19 cellular contexts compared by ENCODE assay signal in the genomic region with DNA sequence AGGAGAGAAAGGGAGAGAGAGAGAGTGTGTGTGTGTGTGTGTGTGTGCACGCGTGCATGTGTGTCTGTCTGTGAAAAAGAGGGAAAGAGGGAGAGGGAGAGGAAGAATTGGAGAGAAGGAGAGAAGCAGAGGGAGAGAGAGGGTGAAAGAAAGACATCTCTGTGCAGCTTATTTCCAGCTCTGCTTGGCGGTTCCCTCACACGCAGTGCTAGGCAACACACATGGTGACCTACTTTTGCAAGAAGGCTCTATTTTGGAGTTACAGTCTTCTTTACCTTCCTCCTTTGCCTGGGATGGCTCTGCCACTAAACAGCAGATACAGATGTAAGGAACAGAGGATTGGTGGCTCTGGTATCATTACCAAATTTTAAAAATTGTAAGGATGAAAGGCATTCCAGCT. TPM values are rescaled to one million over a fixed set of nuclear protein-coding genes. Genes with fewer than 3 reads are reported as not detected.
DNase-seq lines count a peak whose midpoint lies in the region; ATAC-seq and TF ChIP-seq lines count a peak whose summit lies in the region.
"Had no signal": no experiment of that assay in that cellular context is flagged by ENCODE, and none has a peak within 500 bp of the region (broad histone marks: within the 10 kb centered on the region; RNA-seq: fewer than 3 reads in every experiment).

No MANE protein-coding gene starts in this region.

- TF ChIP-seq CTCF in HEK293 (tag by site-specific recombination; IDR thresholded peaks at IDR 0.05): no peak
- TF ChIP-seq CTCF in mucosa of descending colon (IDR thresholded peaks at IDR 0.05): no peak

- DNase-seq in AG20443 (ENCODE audit: low spot score): peak; percentile 20
- DNase-seq in globus pallidus (ENCODE audit: low spot score): peak; percentile 1
- peak; percentile 2 for DNase-seq in occipital lobe (lab: John Stamatoyannopoulos, UW)
- DNase-seq in NCI-H82 treated with DMSO at 0.1 percent for 48 hours (lab: John Stamatoyannopoulos, UW; ENCODE audit: unreplicated experiment): no peak
- no peak for DNase-seq in stimulated activated CD8-positive, alpha-beta memory T cell treated with anti-CD3 and anti-CD28 coated beads, Interleukin-4, amount 100 ng/mL, for 48 hours
- no peak for DNase-seq in mucosa of descending colon
- DNase-seq: DMS79, H7, Karpas-422, NCI-H1417 treated with DMSO at 0.1 percent for 48 hours, NCI-H1930, NCI-H2171, NCI-H526, Right ventricle myocardium superior had no signal

- H3K9me3 ChIP-seq in HEK293 (ENCODE audit: control insufficient read depth, insufficient read depth, low read depth, low read length) (no peaks in the 10 kb centered on the region), mucosa of descending colon (no peaks in the 10 kb centered on the region)
- H3K9me3 ChIP-seq: A549 had no signal

- intact Hi-C loops in mucosa of descending colon (cut with DNase I, micrococcal nuclease): no loop called here

- H3K4me3 ChIP-seq in HEK293 (ENCODE audit: low read depth, low read length) (no peak overlapping the region), mucosa of descending colon (no peak overlapping the region)
- H3K4me3 ChIP-seq: A549 had no signal

- POLR2A ChIA-PET in HEK293 (lab: Yijun Ruan, JAX): no interaction called here

- CTCF ChIA-PET in HEK293 (lab: Yijun Ruan, JAX): interaction anchor here (1.1 to 2.1 kb wide), 2 partner anchors 31 to 72 kb away, joined by 3 to 7 read pairs; no protein-coding TSS in a partner anchor

- H3K36me3 ChIP-seq in HEK293 (ENCODE audit: control insufficient read depth in 2 of 2, insufficient read depth in 1 of 2, low read length in 2 of 2) (no peaks in the 10 kb centered on the region), mucosa of descending colon (ENCODE audit: low read depth) (no peaks in the 10 kb centered on the region)

- ATAC-seq in GM19023 (IDR thresholded peaks at IDR 0.05; ENCODE audit: unreplicated experiment) (no peak), mucosa of descending colon (no peak)
- ATAC-seq: A549 had no signal

- peaks cover 4% of the 10 kb centered on the region; the same call in 1 of the 2 replicates for H3K4me1 ChIP-seq in HEK293 (ENCODE audit: control insufficient read depth, insufficient read depth, low read length)
- no peaks in the 10 kb centered on the region for H3K4me1 ChIP-seq in mucosa of descending colon (ENCODE audit: low read depth)

- no peak overlapping the region for H3K27ac ChIP-seq in HEK293 (ENCODE audit: extremely low read depth, low read depth, low read length)
- H3K27ac ChIP-seq: A549, HL-60 had no signal

TF ChIP-seq in HEK293, 187 proteins besides CTCF, POLR2A, EP300 and RAD21:
- TF ChIP-seq PRDM1 (tag by site-specific recombination; IDR thresholded peaks at IDR 0.05) (peak; percentile 23; the same call in 1 of the 2 replicates), ZNF404 (tag by site-specific recombination; IDR thresholded peaks at IDR 0.05) (no peak)

RNA-seq across cellular contexts. Expression of a gene that starts 40.1 kb away (rescaled TPM):
- total RNA-seq in occipital lobe (17.9 TPM), mucosa of descending colon (1 to 10 TPM; 1.3 to 7.9 (median 2.3) TPM)
- total RNA-seq: OCI-LY7 had no signal

Comparison
In these comparisons a context has a peak if more than half of its experiments do, and no peak if none do; other contexts are left out.
1. DNase-seq: peak in AG20443 (single experiment), globus pallidus (single experiment) and occipital lobe (single experiment); none in NCI-H82 treated with DMSO at 0.1 percent for 48 hours (single experiment), stimulated activated CD8-positive, alpha-beta memory T cell treated with anti-CD3 and anti-CD28 coated beads, Interleukin-4, amount 100 ng/mL, for 48 hours (single experiment) and mucosa of descending colon (0 of 3).